ENCODE assay signal across 12 cellular contexts in the genomic region with DNA sequence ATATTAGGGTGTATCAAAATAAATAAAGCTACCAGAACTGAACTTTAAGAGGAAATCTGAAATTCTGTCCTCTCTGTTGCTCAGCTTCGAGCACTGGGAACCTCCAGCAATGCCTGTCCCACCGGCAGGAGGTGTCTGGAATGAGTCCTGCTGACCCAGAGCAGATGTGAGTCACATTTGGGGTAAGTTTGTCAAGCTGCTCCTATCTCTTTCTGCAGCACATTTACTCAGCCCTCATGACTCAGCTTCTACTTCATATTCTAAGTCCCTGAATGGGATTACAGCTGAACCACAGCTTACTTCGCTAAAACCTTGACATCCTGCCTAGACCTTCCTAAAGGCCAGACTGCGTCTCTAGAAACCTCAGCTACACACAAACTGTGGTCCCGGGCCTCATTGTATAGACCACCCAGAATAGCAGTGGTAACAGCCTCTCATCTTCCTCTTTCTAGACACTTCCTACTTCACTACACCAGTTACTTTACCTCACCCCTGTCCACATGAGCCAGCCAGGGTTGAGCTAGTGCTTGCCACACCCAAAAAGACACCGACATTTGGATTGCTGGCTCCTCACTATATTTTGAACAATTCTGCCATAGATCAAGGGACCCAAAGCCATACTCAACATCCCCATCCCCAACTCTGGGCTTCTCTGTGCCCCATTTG.
A peak's percentile ranks its signal among the peaks of the same experiment; 100 is the strongest.
DNase-seq lines count a peak whose midpoint lies in the region; ATAC-seq and TF ChIP-seq lines count a peak whose summit lies in the region.
"Had no signal": no experiment of that assay in that cellular context is flagged by ENCODE, and none has a peak within 500 bp of the region (broad histone marks: within the 10 kb centered on the region; RNA-seq: fewer than 3 reads in every experiment).

No MANE protein-coding gene starts in this region.

- H3K4me3 ChIP-seq in breast epithelium (no peak overlapping the region), fibroblast of mammary gland (ENCODE audit: control insufficient read depth, low read depth, low read length) (no peak overlapping the region), aorta (ENCODE audit: low read length in 2 of 2) (no peak overlapping the region)

- peaks cover 27% of the 10 kb centered on the region for H3K27me3 Mint-ChIP-seq in MCF 10A (ENCODE audit: insufficient read depth, unreplicated experiment)

- TF ChIP-seq CTCF in MCF 10A (IDR thresholded peaks at IDR 0.05; ENCODE audit: unreplicated experiment) (peak; percentile 39), breast epithelium (IDR thresholded peaks at IDR 0.05) (no peak), fibroblast of mammary gland (conservative IDR thresholded peaks at IDR 0.05; ENCODE audit: control insufficient read depth, insufficient read depth, low read depth, low read length) (peak; percentile 31)

- H3K36me3 ChIP-seq in breast epithelium (no peaks in the 10 kb centered on the region), aorta (ENCODE audit: control insufficient read depth in 1 of 2, insufficient read depth in 2 of 2, low read length in 1 of 2) (no peaks in the 10 kb centered on the region)

- H3K9me3 ChIP-seq in breast epithelium (no peaks in the 10 kb centered on the region), aorta (ENCODE audit: control insufficient read depth, low read length) (no peaks in the 10 kb centered on the region)

- no peaks in the 10 kb centered on the region for H3K36me3 Mint-ChIP-seq in MCF 10A (ENCODE audit: insufficient read depth, unreplicated experiment)

- POLR2A ChIA-PET in MCF 10A (lab: Yijun Ruan, JAX): interaction anchor here (0.6 kb wide), 2 partner anchors 14 to 724 kb away, joined by 3 read pairs; no protein-coding TSS in a partner anchor

- 63 to 68% methylated on average over 6 of the region's 6 CpGs for WGBS in aorta, 2 donors

- CTCF ChIA-PET in MCF 10A (lab: Yijun Ruan, JAX): interaction anchor here (0.7 to 1.9 kb wide), 4 partner anchors 9 to 67 kb away, joined by 3 to 7 read pairs (median 3); no protein-coding TSS in a partner anchor

- no peak for TF ChIP-seq POLR2A in breast epithelium (IDR thresholded peaks at IDR 0.05)

- no peaks in the 10 kb centered on the region for H3K27me3 ChIP-seq in breast epithelium
- no peaks in the 10 kb centered on the region for H3K27me3 ChIP-seq in aorta (ENCODE audit: control insufficient read depth in 1 of 2, insufficient read depth in 2 of 2, low read length in 1 of 2)

- no peaks in the 10 kb centered on the region for H3K9me3 Mint-ChIP-seq in MCF 10A (ENCODE audit: unreplicated experiment)

- no peak overlapping the region for H3K4me3 Mint-ChIP-seq in MCF 10A (ENCODE audit: unreplicated experiment)

- DNase-seq in MCF 10A (ENCODE audit: unreplicated experiment): peak; percentile 67
- DNase-seq in breast epithelium (ENCODE audit: low spot score in 2 of 2): no peak
- peak; percentile 93 for DNase-seq in RKO (ENCODE audit: low spot score)
- peak; percentile 97 for DNase-seq in fibroblast of mammary gland (ENCODE audit: low read depth)
- no peak for DNase-seq in aorta
- DNase-seq in stimulated activated CD4-positive, alpha-beta T cell treated with anti-CD3 and anti-CD28 coated beads, Interleukin-12 subunit alpha, Interleukin-12 subunit beta, amount 100 ng/mL, for 4 hours: no peak
- DNase-seq in activated CD4-positive, alpha-beta T cell treated with anti-CD3 and anti-CD28 coated beads for 4 hours: no peak
- DNase-seq: glutamatergic neuron, H7, NCI-H1694 treated with DMSO at 0.1 percent for 48 hours had no signal

- H3K4me1 ChIP-seq in breast epithelium: no peaks in the 10 kb centered on the region
- H3K4me1 ChIP-seq in aorta (ENCODE audit: control insufficient read depth in 1 of 2, insufficient read depth in 2 of 2, low read length in 2 of 2): no peaks in the 10 kb centered on the region

- ATAC-seq in aorta (ENCODE audit: low FRiP score) (peak; percentile 11), HG03354 (IDR thresholded peaks at IDR 0.05; ENCODE audit: poor library complexity, severe bottlenecking, unreplicated experiment) (no peak)

- intact Hi-C loops in MCF 10A (cut with micrococcal nuclease): loop anchor here (5.0 kb wide), 1 partner anchor 52 kb away; no protein-coding TSS in a partner anchor
- intact Hi-C loops in breast epithelium (cut with DNase I; ENCODE audit: low total_unique reads): no loop called here
- intact Hi-C loops in aorta (cut with DNase I): no loop called here

- H3K27ac Mint-ChIP-seq in MCF 10A (ENCODE audit: low read depth, unreplicated experiment): no peak overlapping the region

- peaks cover 7% of the 10 kb centered on the region for H3K4me1 Mint-ChIP-seq in MCF 10A (ENCODE audit: insufficient read depth, unreplicated experiment)

- H3K27ac ChIP-seq in breast epithelium (no peak overlapping the region), aorta (ENCODE audit: low read depth in 1 of 2, low read length in 2 of 2) (no peak overlapping the region)
- H3K27ac ChIP-seq: C4-2B had no signal

- no TSS peak for BruUV-seq in MCF 10A (replicated peaks; lab: Mats Ljungman, UMichigan)

Comparison
In these comparisons a context has a peak if more than half of its experiments do, and no peak if none do; other contexts are left out.
1. DNase-seq: peak in MCF 10A (single experiment), RKO (single experiment) and fibroblast of mammary gland (single experiment); none in breast epithelium (0 of 2), aorta (0 of 2), stimulated activated CD4-positive, alpha-beta T cell treated with anti-CD3 and anti-CD28 coated beads, Interleukin-12 subunit alpha, Interleukin-12 subunit beta, amount 100 ng/mL, for 4 hours (single experiment) and activated CD4-positive, alpha-beta T cell treated with anti-CD3 and anti-CD28 coated beads for 4 hours (0 of 2).
2. CTCF ChIP-seq: peak in MCF 10A (single experiment) and fibroblast of mammary gland (single experiment); none in breast epithelium (0 of 3).